ENCODE assay signal across 8 cellular contexts in the genomic region with DNA sequence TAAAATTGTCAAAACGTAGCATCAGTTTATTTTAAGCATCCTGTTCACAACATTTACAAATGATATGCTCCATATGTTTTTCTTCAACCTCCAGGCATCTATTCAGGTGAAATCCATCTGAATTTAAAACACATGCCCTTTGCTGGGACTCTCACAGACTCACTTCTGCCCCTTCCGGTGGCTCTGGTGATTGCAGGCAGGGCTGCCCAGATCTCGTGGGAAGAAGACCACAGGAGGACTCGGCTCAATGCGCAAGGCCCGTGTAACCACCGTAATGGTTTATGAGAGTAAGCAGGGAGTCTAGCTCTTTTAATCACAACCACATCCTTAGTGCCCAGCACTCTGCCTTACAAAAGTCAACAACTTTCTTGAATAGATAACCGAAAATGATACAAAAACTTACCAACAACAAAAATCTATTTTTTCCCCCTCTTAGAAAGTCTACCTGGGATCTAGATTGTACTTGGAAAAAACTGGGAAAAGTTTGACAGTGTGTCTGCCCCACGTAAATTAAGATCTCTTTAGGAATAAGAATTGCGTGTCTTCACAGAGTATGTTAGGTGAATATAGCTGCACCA.
DNase-seq lines count a peak whose midpoint lies in the region; ATAC-seq lines count a peak whose summit lies in the region.

No MANE protein-coding gene starts in this region.

- no peaks in the 10 kb centered on the region for H3K4me1 ChIP-seq in HAP-1

- ATAC-seq in sciatic nerve (no peak), HG03457 (IDR thresholded peaks at IDR 0.05; ENCODE audit: unreplicated experiment) (no peak)

- H3K36me3 ChIP-seq in HAP-1 (replicated peaks), result no peaks in the 10 kb centered on the region

- H3K9me3 ChIP-seq in HAP-1, result no peaks in the 10 kb centered on the region

- in situ Hi-C loops in HAP-1 (cut with MboI; ENCODE audit: low sequenced_read_pairs), result no loop called here

- intact Hi-C loops in sciatic nerve (cut with DNase I), result no loop called here

- DNase-seq in GDM1 (lab: John Stamatoyannopoulos, UW) (peak; percentile 15), HAP-1 (ENCODE audit: low spot score in 2 of 2) (peak; percentile 32 to 86), NCI-H748 (lab: John Stamatoyannopoulos, UW; ENCODE audit: unreplicated experiment) (peak; percentile 57), activated T-cell treated with anti-CD3 and anti-CD28 coated beads for 48 hours (ENCODE audit: low read depth) (peak; percentile 45), glomerular visceral epithelial cell (ENCODE audit: extremely low spot score) (peak; percentile 9), sciatic nerve (ENCODE audit: low spot score) (peak; percentile 61), NCI-H2029 (lab: John Stamatoyannopoulos, UW) (no peak)

- H3K4me3 ChIP-seq in HAP-1, result no peak overlapping the region

- no peaks in the 10 kb centered on the region for H3K27me3 ChIP-seq in HAP-1 (ENCODE audit: low read depth)
